Comparison of ENCODE assay signal across 1 cellular context in the genomic region with DNA sequence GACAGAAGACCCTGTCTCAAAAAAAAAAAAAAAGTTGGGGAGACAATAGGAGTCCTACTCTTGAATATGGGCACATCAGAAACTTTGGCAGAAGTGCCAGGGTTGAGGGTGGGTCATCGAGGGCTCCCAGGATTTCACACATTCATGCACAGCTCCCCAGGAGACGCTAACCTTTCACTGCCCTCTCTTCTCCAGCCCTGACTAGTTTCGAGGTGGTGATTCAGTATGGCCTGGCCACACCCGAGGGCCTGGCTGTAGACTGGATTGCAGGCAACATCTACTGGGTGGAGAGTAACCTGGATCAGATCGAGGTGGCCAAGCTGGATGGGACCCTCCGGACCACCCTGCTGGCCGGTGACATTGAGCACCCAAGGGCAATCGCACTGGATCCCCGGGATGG.
TF ChIP-seq lines count a peak whose summit lies in the region.

No MANE protein-coding gene starts in this region.

TF ChIP-seq in K562, 482 proteins besides CTCF, POLR2A, EP300 and RAD21:
- no peak for TF ChIP-seq NFE2 (IDR thresholded peaks at IDR 0.05; ENCODE audit: low read depth)
- no peak for TF ChIP-seq FOSL1 (tag; conservative IDR thresholded peaks at IDR 0.05)
- 0 out of 2 replicates have a peak, but pooled peaks have one; percentile 38 for TF ChIP-seq ZBTB7A (IDR thresholded peaks at IDR 0.05; ENCODE audit: borderline replicate concordance, control insufficient read depth, low read depth, low read length)
- no peak for TF ChIP-seq KLF16 (IDR thresholded peaks at IDR 0.05)
- no peak for TF ChIP-seq ADNP (tag; IDR thresholded peaks at IDR 0.05)
